ENCODE assay signal across 32 cellular contexts in the genomic region with DNA sequence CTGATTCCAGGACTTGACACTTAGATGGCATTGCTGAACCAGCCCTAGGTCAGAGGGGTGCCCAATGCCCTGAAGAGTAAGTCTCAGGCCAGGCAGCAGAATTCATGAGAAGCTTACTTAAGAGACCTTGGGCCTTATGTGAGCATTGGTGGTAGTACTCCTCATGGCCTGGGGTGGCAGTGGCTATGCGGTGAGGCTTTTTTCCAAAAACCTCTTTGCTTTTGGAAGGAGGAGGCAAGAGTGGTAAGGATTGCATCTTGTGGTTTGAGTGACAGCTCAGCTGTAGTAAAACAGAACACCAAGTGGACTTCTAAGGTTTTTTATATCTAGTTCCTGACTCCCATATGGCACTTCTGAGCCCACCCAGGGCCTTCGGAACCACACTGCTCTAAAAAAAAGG.
"Had no signal": no experiment of that assay in that cellular context is flagged by ENCODE, and none has a peak within 500 bp of the region (broad histone marks: within the 10 kb centered on the region; RNA-seq: fewer than 3 reads in every experiment).

No MANE protein-coding gene starts in this region.

- H3K4me3 Mint-ChIP-seq: activated naive CD4-positive, alpha-beta T cell treated with anti-CD3 and anti-CD28 coated beads, Interleukin-2, amount 10 ng/mL, durations not matched to agents 7 days and 5 days; activated naive CD8-positive, alpha-beta T cell treated with anti-CD3 and anti-CD28 coated beads, Interleukin-2, amount 10 ng/mL, durations not matched to agents 7 days and 5 days; activated T-cell treated with anti-CD3 and anti-CD28 coated beads, Interleukin-2, amount 50 U/mL, for 24 hours; brain; immature natural killer cell; naive thymus-derived CD4-positive, alpha-beta T cell; stimulated activated naive B cell treated with anti-CD40 and anti-IgM and Interleukin-4, amounts not matched to agents 10 μg/mL and 1 μg/mL and 100 μg/mL, for 72 hours had no signal

- H3K4me1 Mint-ChIP-seq: activated naive CD4-positive, alpha-beta T cell treated with anti-CD3 and anti-CD28 coated beads, Interleukin-2, amount 10 ng/mL, durations not matched to agents 7 days and 5 days; activated naive CD8-positive, alpha-beta T cell treated with anti-CD3 and anti-CD28 coated beads, Interleukin-2, amount 10 ng/mL, durations not matched to agents 7 days and 5 days; brain; immature natural killer cell; naive thymus-derived CD4-positive, alpha-beta T cell; stimulated activated naive B cell treated with anti-CD40 and anti-IgM and Interleukin-4, amounts not matched to agents 10 μg/mL and 1 μg/mL and 100 μg/mL, for 72 hours had no signal

- H3K79me2 ChIP-seq: hepatocyte had no signal

- ATAC-seq: activated CD4-positive, CD25-positive, alpha-beta regulatory T cell treated with anti-CD3 and anti-CD28 coated beads, Interleukin-2, amount 50 U/mL, for 24 hours; gastrocnemius medialis; naive thymus-derived CD4-positive, alpha-beta T cell; pancreas; stimulated activated naive B cell treated with anti-CD40 and anti-IgM and Interleukin-4, amounts not matched to agents 10 μg/mL and 1 μg/mL and 100 μg/mL, for 72 hours had no signal

- H3K4me1 ChIP-seq: ascending aorta, colonic mucosa, gastrocnemius medialis, pancreas, prostate gland, stomach, thyroid gland, upper lobe of left lung, vagina had no signal

- H3K27ac ChIP-seq: ascending aorta, cardiac muscle cell, colonic mucosa, gastrocnemius medialis, hepatocyte, pancreas, prostate gland, stomach, thyroid gland, upper lobe of left lung, vagina, VCaP had no signal

- H3K36me3 Mint-ChIP-seq: activated naive CD4-positive, alpha-beta T cell treated with anti-CD3 and anti-CD28 coated beads, Interleukin-2, amount 10 ng/mL, durations not matched to agents 7 days and 5 days; activated naive CD8-positive, alpha-beta T cell treated with anti-CD3 and anti-CD28 coated beads, Interleukin-2, amount 10 ng/mL, durations not matched to agents 7 days and 5 days; brain; immature natural killer cell; stimulated activated naive B cell treated with anti-CD40 and anti-IgM and Interleukin-4, amounts not matched to agents 10 μg/mL and 1 μg/mL and 100 μg/mL, for 72 hours had no signal

- H3K36me3 ChIP-seq: ascending aorta, cardiac muscle cell, colonic mucosa, gastrocnemius medialis, pancreas, prostate gland, stomach, thyroid gland, upper lobe of left lung, vagina had no signal

- H3K4me2 ChIP-seq: hepatocyte had no signal

- H3K27me3 ChIP-seq: ascending aorta, cardiac muscle cell, colonic mucosa, gastrocnemius medialis, hepatocyte, pancreas, stomach, thyroid gland, vagina had no signal

- H3K27me3 Mint-ChIP-seq: activated naive CD4-positive, alpha-beta T cell treated with anti-CD3 and anti-CD28 coated beads, Interleukin-2, amount 10 ng/mL, durations not matched to agents 7 days and 5 days; activated T-cell treated with anti-CD3 and anti-CD28 coated beads, Interleukin-2, amount 50 U/mL, for 24 hours; brain; stimulated activated naive B cell treated with anti-CD40 and anti-IgM and Interleukin-4, amounts not matched to agents 10 μg/mL and 1 μg/mL and 100 μg/mL, for 72 hours had no signal

- H3K27ac Mint-ChIP-seq: activated naive CD4-positive, alpha-beta T cell treated with anti-CD3 and anti-CD28 coated beads, Interleukin-2, amount 10 ng/mL, durations not matched to agents 7 days and 5 days; activated naive CD8-positive, alpha-beta T cell treated with anti-CD3 and anti-CD28 coated beads, Interleukin-2, amount 10 ng/mL, durations not matched to agents 7 days and 5 days; activated T-cell treated with anti-CD3 and anti-CD28 coated beads, Interleukin-2, amount 50 U/mL, for 24 hours; brain; immature natural killer cell; naive thymus-derived CD4-positive, alpha-beta T cell; stimulated activated naive B cell treated with anti-CD40 and anti-IgM and Interleukin-4, amounts not matched to agents 10 μg/mL and 1 μg/mL and 100 μg/mL, for 72 hours had no signal

- H3K4me3 ChIP-seq: ascending aorta, cardiac muscle cell, colonic mucosa, gastrocnemius medialis, hepatocyte, pancreas, prostate gland, stomach, thyroid gland, upper lobe of left lung, vagina had no signal

- H3K9me3 Mint-ChIP-seq: activated naive CD4-positive, alpha-beta T cell treated with anti-CD3 and anti-CD28 coated beads, Interleukin-2, amount 10 ng/mL, durations not matched to agents 7 days and 5 days had no signal

- H2AFZ ChIP-seq: hepatocyte had no signal

- DNase-seq: activated CD4-positive, alpha-beta T cell treated with anti-CD3 and anti-CD28 coated beads for 48 hours; activated CD4-positive, alpha-beta T cell treated with anti-CD3 and anti-CD28 coated beads, Interleukin-2, amount 50 U/mL, for 48 hours; activated CD8-positive, alpha-beta memory T cell treated with anti-CD3 and anti-CD28 coated beads, Interleukin-2, amount 50 U/mL, for 48 hours; activated gamma-delta T cell; activated naive CD4-positive, alpha-beta T cell treated with anti-CD3 and anti-CD28 coated beads, Interleukin-2, amount 10 ng/mL, durations not matched to agents 7 days and 5 days; activated naive CD8-positive, alpha-beta T cell treated with anti-CD3 and anti-CD28 coated beads, Interleukin-2, amount 10 ng/mL, durations not matched to agents 7 days and 5 days; activated T-cell treated with anti-CD3 and anti-CD28 coated beads, Interleukin-2, amount 50 U/mL, for 24 hours; cerebellar nuclear complex; colonic mucosa; effector CD8-positive, alpha-beta T cell; erythroblast; gastrocnemius medialis; glutamatergic neuron; immature natural killer cell; midbrain; naive thymus-derived CD4-positive, alpha-beta T cell; nucleus accumbens; pancreas; stimulated activated CD4-positive, alpha-beta T cell treated with anti-CD3 and anti-CD28 coated beads, Interleukin-15, amount 100 ng/mL, for 24 hours; stimulated activated CD4-positive, alpha-beta T cell treated with anti-CD3 and anti-CD28 coated beads, Interleukin-2, amount 100 ng/mL, for 24 hours; stimulated activated naive B cell treated with anti-CD40 and anti-IgM and Interleukin-4, amounts not matched to agents 10 μg/mL and 1 μg/mL and 100 μg/mL, for 72 hours; stomach; thyroid gland; upper lobe of left lung had no signal
